In the genomic region with DNA sequence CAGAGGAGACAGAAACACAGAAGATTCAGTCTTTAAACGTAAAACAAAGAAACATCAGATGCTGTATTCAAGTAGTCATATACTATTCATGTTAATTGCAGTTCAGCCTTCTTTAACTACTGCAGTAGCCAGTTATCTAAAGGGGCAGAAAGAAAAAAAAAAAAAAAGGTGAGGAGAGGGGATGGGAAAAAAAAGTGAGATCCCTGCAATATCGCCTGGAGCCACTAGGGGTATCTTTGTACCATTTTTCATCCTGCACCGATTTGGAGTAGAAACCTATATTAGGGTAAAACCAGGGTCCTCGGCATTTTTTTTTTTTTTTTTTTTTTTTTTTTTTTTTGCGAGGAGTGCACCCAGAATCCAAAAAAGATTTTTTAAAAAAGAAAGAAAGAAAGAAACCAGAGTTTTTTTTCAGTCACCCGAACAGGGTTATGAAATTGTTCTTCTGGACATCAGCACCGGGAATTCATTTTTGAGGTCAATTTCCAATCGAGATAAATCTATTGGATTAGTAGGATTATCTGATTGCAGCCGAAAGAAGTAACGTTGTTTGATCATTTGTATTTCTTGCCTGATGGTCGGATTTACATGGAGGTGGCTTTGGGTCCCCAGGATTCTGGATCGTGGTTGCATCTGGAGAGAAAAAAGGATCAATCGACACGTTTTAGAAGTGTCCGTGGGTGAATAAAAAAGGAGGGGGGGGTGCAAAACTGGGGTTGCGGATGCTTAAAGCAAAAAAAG, we compare ENCODE assay signal across 8 cellular contexts.
DNase-seq lines count a peak whose midpoint lies in the region; ATAC-seq, FAIRE-seq and TF ChIP-seq lines count a peak whose summit lies in the region.

No MANE protein-coding gene starts in this region.

- no peak overlapping the region for H2AFZ ChIP-seq in GM12878 (ENCODE audit: control insufficient read depth, low read depth, low read length)

- H3K4me3 ChIP-seq in GM12864 (ENCODE audit: low read depth, low read length) (no peak overlapping the region), LNCaP clone FGC (ENCODE audit: low read depth, low read length) (no peak overlapping the region), GM12878 (no peak overlapping the region), iPS-18c (ENCODE audit: insufficient read depth, low read depth, low read length) (peak overlapping the region; percentile 68), stomach smooth muscle (ENCODE audit: low read length in 2 of 2) (peak overlapping the region; percentile 78 to 80)

- SMC1A ChIA-PET in GM12878 (lab: Charles Lee; ENCODE audit: uncharacterized antibody, unreplicated experiment): no interaction called here

- no peaks in the 10 kb centered on the region for H3K79me2 ChIP-seq in GM12878 (ENCODE audit: control insufficient read depth, insufficient read depth, low read length)

- ATAC-seq in GM12878: peak; percentile 42; the same call in 2 of the 3 replicates
- ATAC-seq in HG03196 (IDR thresholded peaks at IDR 0.05; ENCODE audit: unreplicated experiment): no peak

- H3K4me2 ChIP-seq in GM12878 (ENCODE audit: control insufficient read depth, insufficient read depth): no peak overlapping the region

- H3K9me3 ChIP-seq in GM12878 (replicated peaks; ENCODE audit: control insufficient read depth, insufficient read depth, low read length) (no peaks in the 10 kb centered on the region), iPS-18c (ENCODE audit: control insufficient read depth, insufficient read depth, low read length) (no peaks in the 10 kb centered on the region), stomach smooth muscle (ENCODE audit: control insufficient read depth in 2 of 2, low read length in 2 of 2) (no peaks in the 10 kb centered on the region)

- POLR2A ChIA-PET in GM12878 (lab: Charles Lee): no interaction called here

- TF ChIP-seq CTCF in GM12864 (IDR thresholded peaks at IDR 0.05; ENCODE audit: low read depth, low read length, missing control alignments): peak; percentile 65
- peak; percentile 39 for TF ChIP-seq CTCF in LNCaP clone FGC (IDR thresholded peaks at IDR 0.05; ENCODE audit: control insufficient read depth, extremely low read depth, insufficient read depth)
- TF ChIP-seq CTCF in GM12878 (IDR thresholded peaks at IDR 0.05 in 2 of 3, conservative IDR thresholded peaks at IDR 0.05 in 1 of 3; ENCODE audit: control insufficient read depth in 2 of 3, extremely low read depth in 1 of 3, insufficient read depth in 1 of 3, low read depth in 3 of 3, low read length in 3 of 3): peak; percentile 36 to 58 (median 54)

- no peak overlapping the region for H3K27ac ChIP-seq in GM12878 (ENCODE audit: control insufficient read depth, insufficient read depth)
- H3K27ac ChIP-seq in stomach smooth muscle (ENCODE audit: low read length): no peak overlapping the region

- DNase-seq in GM12864 (ENCODE audit: low read depth): no peak
- no peak for DNase-seq in LNCaP clone FGC (ENCODE audit: low read depth)
- DNase-seq in GM12878 (ENCODE audit: low read depth, low spot score): no peak
- no peak for DNase-seq in GM12891 (ENCODE audit: insufficient read length, low spot score)
- DNase-seq in NOMO-1 treated with dmso at 0.1 percent for 144 hours (lab: John Stamatoyannopoulos, UW; ENCODE audit: unreplicated experiment): no peak

- WGBS in GM12878 (ENCODE audit: insufficient coverage, insufficient replicate concordance, low lambda C conversion rate, missing lambda C conversion rate): 20% methylated on average over 15 of the region's 16 CpGs

- no peaks in the 10 kb centered on the region for H3K4me1 ChIP-seq in GM12878 (ENCODE audit: control insufficient read depth, insufficient read depth, low read length)
- peaks cover 4% of the 10 kb centered on the region for H3K4me1 ChIP-seq in stomach smooth muscle (ENCODE audit: control insufficient read depth, insufficient read depth, low read length)

- in situ Hi-C loops in GM12878 (cut with MboI): no loop called here

- no TSS peak for BruUV-seq in GM12878 (replicated peaks; lab: Mats Ljungman, UMichigan)

- no peaks in the 10 kb centered on the region for H4K20me1 ChIP-seq in GM12878 (ENCODE audit: control insufficient read depth, insufficient read depth)

- intact Hi-C loops in GM12878 (cut with micrococcal nuclease; ENCODE audit: unreplicated experiment): no loop called here

- TF ChIP-seq EP300 in GM12878 (IDR thresholded peaks at IDR 0.05; ENCODE audit: borderline replicate concordance in 1 of 2, control insufficient read depth in 1 of 2, low read depth in 2 of 2, low read length in 2 of 2): no peak

- TF ChIP-seq POLR2A in GM12878 (IDR thresholded peaks at IDR 0.05; ENCODE audit: low read depth, low read length) (no peak), GM12891 (IDR thresholded peaks at IDR 0.05; ENCODE audit: low read depth, low read length) (no peak)

- CTCF ChIA-PET in GM12878 (lab: Yijun Ruan, JAX): interaction anchor here (0.6 kb wide), 1 partner anchor 1554 kb away, joined by 5 read pairs; no protein-coding TSS in a partner anchor

- H3K27me3 ChIP-seq in GM12878 (replicated peaks in 1 of 2; ENCODE audit: control insufficient read depth in 2 of 2, insufficient read depth in 2 of 2, low read length in 1 of 2): peaks cover 0 to 2% of the 10 kb centered on the region in 2 experiments; a peak in 2 of 4 replicates
- H3K27me3 ChIP-seq in stomach smooth muscle (ENCODE audit: control insufficient read depth in 1 of 2, insufficient read depth in 2 of 2, low read length in 2 of 2): no peaks in the 10 kb centered on the region

- H3K9ac ChIP-seq in GM12878 (ENCODE audit: control insufficient read depth, insufficient read depth, low read length) (no peak overlapping the region), stomach smooth muscle (ENCODE audit: low read length in 2 of 2) (peak overlapping the region in 1 of 2 donors; percentile 40)

- TF ChIP-seq RAD21 in GM12878 (IDR thresholded peaks at IDR 0.05; ENCODE audit: insufficient read depth, low read depth, low read length): peak; percentile 39

- RAD21 ChIA-PET in GM12878 (lab: Charles Lee; ENCODE audit: unreplicated experiment): no interaction called here

- FAIRE-seq in GM12878 (lab: Jason Lieb, UNC) (peak; percentile 52), GM12891 (lab: Jason Lieb, UNC) (no peak)

- H3K36me3 ChIP-seq in GM12878 (ENCODE audit: control insufficient read depth in 2 of 2, insufficient read depth in 2 of 2, low read length in 1 of 2) (no peaks in the 10 kb centered on the region), stomach smooth muscle (ENCODE audit: control insufficient read depth in 2 of 2, insufficient read depth in 2 of 2, low read length in 2 of 2) (no peaks in the 10 kb centered on the region)

TF ChIP-seq in GM12878, 131 proteins besides CTCF, POLR2A, EP300 and RAD21 (continues in another document):
- peak; percentile 63; the same call in 1 of the 2 replicates for TF ChIP-seq ZNF384 (IDR thresholded peaks at IDR 0.05; ENCODE audit: borderline replicate concordance, low read depth, low read length)
- TF ChIP-seq, protein P1, sequence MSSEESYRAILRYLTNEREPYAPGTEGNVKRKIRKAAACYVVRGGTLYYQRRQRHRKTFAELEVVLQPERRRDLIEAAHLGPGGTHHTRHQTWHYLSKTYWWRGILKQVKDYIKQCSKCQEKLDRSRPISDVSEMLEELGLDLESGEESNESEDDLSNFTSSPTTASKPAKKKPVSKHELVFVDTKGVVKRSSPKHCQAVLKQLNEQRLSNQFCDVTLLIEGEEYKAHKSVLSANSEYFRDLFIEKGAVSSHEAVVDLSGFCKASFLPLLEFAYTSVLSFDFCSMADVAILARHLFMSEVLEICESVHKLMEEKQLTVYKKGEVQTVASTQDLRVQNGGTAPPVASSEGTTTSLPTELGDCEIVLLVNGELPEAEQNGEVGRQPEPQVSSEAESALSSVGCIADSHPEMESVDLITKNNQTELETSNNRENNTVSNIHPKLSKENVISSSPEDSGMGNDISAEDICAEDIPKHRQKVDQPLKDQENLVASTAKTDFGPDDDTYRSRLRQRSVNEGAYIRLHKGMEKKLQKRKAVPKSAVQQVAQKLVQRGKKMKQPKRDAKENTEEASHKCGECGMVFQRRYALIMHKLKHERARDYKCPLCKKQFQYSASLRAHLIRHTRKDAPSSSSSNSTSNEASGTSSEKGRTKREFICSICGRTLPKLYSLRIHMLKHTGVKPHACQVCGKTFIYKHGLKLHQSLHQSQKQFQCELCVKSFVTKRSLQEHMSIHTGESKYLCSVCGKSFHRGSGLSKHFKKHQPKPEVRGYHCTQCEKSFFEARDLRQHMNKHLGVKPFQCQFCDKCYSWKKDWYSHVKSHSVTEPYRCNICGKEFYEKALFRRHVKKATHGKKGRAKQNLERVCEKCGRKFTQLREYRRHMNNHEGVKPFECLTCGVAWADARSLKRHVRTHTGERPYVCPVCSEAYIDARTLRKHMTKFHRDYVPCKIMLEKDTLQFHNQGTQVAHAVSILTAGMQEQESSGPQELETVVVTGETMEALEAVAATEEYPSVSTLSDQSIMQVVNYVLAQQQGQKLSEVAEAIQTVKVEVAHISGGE (CRISPR knock-in tag; IDR thresholded peaks at IDR 0.05): no peak

TF ChIP-seq in GM12891, 5 proteins besides CTCF, POLR2A, EP300 and RAD21:
- TF ChIP-seq POU2F2 (IDR thresholded peaks at IDR 0.05; ENCODE audit: low read depth, low read length) (no peak), POLR2AphosphoS5 (IDR thresholded peaks at IDR 0.05; ENCODE audit: low read depth, low read length) (no peak), PAX5 (IDR thresholded peaks at IDR 0.05; ENCODE audit: insufficient read depth, low read length, severe bottlenecking) (no peak), SPI1 (IDR thresholded peaks at IDR 0.05; ENCODE audit: low read depth, low read length) (no peak), TAF1 (IDR thresholded peaks at IDR 0.05; ENCODE audit: low read depth, low read length) (no peak)
TF ChIP-seq in GM12891: peak in this region for 0.

Comparison
In these comparisons a context has a peak if more than half of its experiments do, and no peak if none do; other contexts are left out.
1. H3K4me3 ChIP-seq: peak in iPS-18c (single experiment) and stomach smooth muscle (2 of 2); none in GM12864 (single experiment), LNCaP clone FGC (single experiment) and GM12878 (single experiment).
2. Peak in every context shown above with its lines, with median percentiles within 50 percentile points of each other: CTCF ChIP-seq.